Comparison of ENCODE assay signal across 23 cellular contexts in the genomic region with DNA sequence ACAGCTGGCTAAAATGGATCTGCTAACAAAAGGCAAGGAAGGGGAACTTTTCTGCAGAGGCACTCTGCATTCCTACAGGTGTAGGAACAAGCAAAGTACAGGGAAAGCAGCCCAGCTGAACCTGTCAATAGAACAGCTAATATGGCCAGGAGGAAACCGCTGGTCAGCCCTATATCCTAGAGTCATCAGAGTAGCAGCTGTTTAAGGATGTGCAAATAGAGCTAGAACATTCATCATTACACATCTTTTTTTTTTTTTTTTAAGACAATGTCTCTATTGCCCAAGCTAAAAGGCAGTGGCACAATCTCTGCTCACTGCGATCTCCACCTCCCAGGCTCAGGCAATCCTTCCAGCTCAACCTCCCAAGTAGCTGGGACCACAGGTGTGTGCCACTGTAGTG.
DNase-seq lines count a peak whose midpoint lies in the region; FAIRE-seq and TF ChIP-seq lines count a peak whose summit lies in the region.
"Had no signal": no experiment of that assay in that cellular context is flagged by ENCODE, and none has a peak within 500 bp of the region (broad histone marks: within the 10 kb centered on the region; RNA-seq: fewer than 3 reads in every experiment).

No MANE protein-coding gene starts in this region.

- no peak for TF ChIP-seq POLR2A in testis (IDR thresholded peaks at IDR 0.05)

- H2AFZ ChIP-seq in ACC112 (ENCODE audit: low read length, unreplicated experiment) = no peak overlapping the region
- H2AFZ ChIP-seq: parathyroid adenoma had no signal

- DNase-seq in HT1080 (ENCODE audit: low read depth) (peak; percentile 56), bronchial epithelial cell (ENCODE audit: low read depth) (peak; percentile 90), iris pigment epithelial cell (ENCODE audit: low read depth) (peak; percentile 63), testis (no peak), osteocyte (ENCODE audit: extremely low spot score, unreplicated experiment) (no peak), T-helper 2 cell (no peak)
- DNase-seq in activated naive CD4-positive, alpha-beta T cell treated with anti-CD3 and anti-CD28 coated beads, Interleukin-2, amount 50 U/mL, for 16 hours = no peak
- DNase-seq: activated CD4-positive, alpha-beta T cell treated with anti-CD3 and anti-CD28 coated beads for 36 hours; activated CD8-positive, alpha-beta memory T cell treated with anti-CD3 and anti-CD28 coated beads, Interleukin-2, amount 10 ng/mL, durations not matched to agents 7 days and 5 days; activated naive CD8-positive, alpha-beta T cell treated with anti-CD3 and anti-CD28 coated beads, Interleukin-2, amount 50 U/mL, for 24 hours; CD4-positive, alpha-beta memory T cell; heart right ventricle; naive B cell; NCI-H2081; NCI-H446 treated with DMSO at 0.1 percent for 48 hours; RPMI8226; stomach had no signal

- no peak overlapping the region for H3K27ac Mint-ChIP-seq in osteocyte (ENCODE audit: unreplicated experiment)
- H3K27ac Mint-ChIP-seq: activated CD4-positive, alpha-beta T cell treated with anti-CD3 and anti-CD28 coated beads for 36 hours; activated CD8-positive, alpha-beta memory T cell treated with anti-CD3 and anti-CD28 coated beads, Interleukin-2, amount 10 ng/mL, durations not matched to agents 7 days and 5 days; activated naive CD8-positive, alpha-beta T cell treated with anti-CD3 and anti-CD28 coated beads, Interleukin-2, amount 50 U/mL, for 24 hours; activated T-helper 2 cell treated with anti-CD3 and anti-CD28 coated beads, Interferon-gamma antibody, Interleukin-2, Interleukin-4, amounts not matched to agents 10 μg/mL and 5 μg/mL and 100 μg/mL, durations not matched to agents 14 hours and 24 hours and 36 hours; CD4-positive, alpha-beta memory T cell; naive B cell had no signal

- H3K79me2 ChIP-seq in ACC112 (ENCODE audit: control insufficient read depth, insufficient read depth, low read length, unreplicated experiment) = no peaks in the 10 kb centered on the region
- H3K79me2 ChIP-seq: parathyroid adenoma had no signal

- no peak overlapping the region for H3K4me3 Mint-ChIP-seq in osteocyte (ENCODE audit: unreplicated experiment)
- H3K4me3 Mint-ChIP-seq: activated CD4-positive, alpha-beta T cell treated with anti-CD3 and anti-CD28 coated beads for 36 hours; activated CD8-positive, alpha-beta memory T cell treated with anti-CD3 and anti-CD28 coated beads, Interleukin-2, amount 10 ng/mL, durations not matched to agents 7 days and 5 days; activated naive CD8-positive, alpha-beta T cell treated with anti-CD3 and anti-CD28 coated beads, Interleukin-2, amount 50 U/mL, for 24 hours; CD4-positive, alpha-beta memory T cell; naive B cell had no signal

- no peaks in the 10 kb centered on the region for H3K27me3 ChIP-seq in ACC112 (ENCODE audit: insufficient read depth, low read length)
- H3K27me3 ChIP-seq in bronchial epithelial cell (ENCODE audit: control insufficient read depth, insufficient read depth, low read length) = no peaks in the 10 kb centered on the region
- no peaks in the 10 kb centered on the region for H3K27me3 ChIP-seq in testis
- H3K27me3 ChIP-seq: cardiac muscle cell, heart right ventricle, stomach had no signal

- H3K4me1 ChIP-seq in ACC112 (ENCODE audit: control insufficient read depth, insufficient read depth, low read length, unreplicated experiment) = peaks cover 35% of the 10 kb centered on the region
- no peaks in the 10 kb centered on the region for H3K4me1 ChIP-seq in testis
- H3K4me1 ChIP-seq: parathyroid adenoma had no signal

- H3K9me3 Mint-ChIP-seq in osteocyte (ENCODE audit: unreplicated experiment) = no peaks in the 10 kb centered on the region
- H3K9me3 Mint-ChIP-seq: activated naive CD8-positive, alpha-beta T cell treated with anti-CD3 and anti-CD28 coated beads, Interleukin-2, amount 50 U/mL, for 24 hours; activated T-helper 2 cell treated with anti-CD3 and anti-CD28 coated beads, Interferon-gamma antibody, Interleukin-2, Interleukin-4, amounts not matched to agents 10 μg/mL and 5 μg/mL and 100 μg/mL, durations not matched to agents 14 hours and 24 hours and 36 hours; naive B cell had no signal

- FAIRE-seq in bronchial epithelial cell (lab: Jason Lieb, UNC) = peak; percentile 83
- FAIRE-seq: islet of Langerhans had no signal

- peaks cover 18% of the 10 kb centered on the region for H3K4me1 Mint-ChIP-seq in osteocyte (ENCODE audit: unreplicated experiment)
- H3K4me1 Mint-ChIP-seq: naive B cell had no signal

- 96 to 100% methylated on average over 2 of the region's 2 CpGs for WGBS in testis, 2 donors

- no peak for TF ChIP-seq CTCF in bronchial epithelial cell (IDR thresholded peaks at IDR 0.05; ENCODE audit: insufficient read depth, low read length, severe bottlenecking)
- TF ChIP-seq CTCF in testis (IDR thresholded peaks at IDR 0.05) = no peak
- TF ChIP-seq CTCF in osteocyte (IDR thresholded peaks at IDR 0.05) = no peak

- H3K27me3 Mint-ChIP-seq in osteocyte (ENCODE audit: unreplicated experiment) = peaks cover 7% of the 10 kb centered on the region
- H3K27me3 Mint-ChIP-seq: CD4-positive, alpha-beta memory T cell had no signal

- H3K9me3 ChIP-seq in testis = no peaks in the 10 kb centered on the region
- H3K9me3 ChIP-seq: heart right ventricle, stomach had no signal

- intact Hi-C loops in testis (cut with DNase I; ENCODE audit: low total_unique reads) = no loop called here

- no peak overlapping the region for H3K4me3 ChIP-seq in ACC112 (ENCODE audit: low read depth, low read length)
- no peak overlapping the region for H3K4me3 ChIP-seq in bronchial epithelial cell (ENCODE audit: low read depth, low read length)
- no peak overlapping the region for H3K4me3 ChIP-seq in testis
- H3K4me3 ChIP-seq: cardiac muscle cell, heart right ventricle, lung, stomach had no signal

- no peaks in the 10 kb centered on the region for H3K36me3 ChIP-seq in ACC112 (ENCODE audit: insufficient read depth, low read length)
- H3K36me3 ChIP-seq in bronchial epithelial cell (ENCODE audit: control insufficient read depth, insufficient read depth, low read length) = no peaks in the 10 kb centered on the region
- H3K36me3 ChIP-seq in testis (ENCODE audit: low read depth, missing control alignments) = no peaks in the 10 kb centered on the region
- H3K36me3 ChIP-seq: cardiac muscle cell, heart right ventricle, stomach had no signal

- H3K27ac ChIP-seq in ACC112 (ENCODE audit: low read depth, low read length) (peak overlapping the region; percentile 88; the same call in 1 of the 2 replicates), testis (no peak overlapping the region)
- H3K27ac ChIP-seq: cardiac muscle cell, heart right ventricle, parathyroid adenoma, stomach had no signal

- no peaks in the 10 kb centered on the region for H3K36me3 Mint-ChIP-seq in osteocyte (ENCODE audit: unreplicated experiment)
- H3K36me3 Mint-ChIP-seq: activated CD8-positive, alpha-beta memory T cell treated with anti-CD3 and anti-CD28 coated beads, Interleukin-2, amount 10 ng/mL, durations not matched to agents 7 days and 5 days; CD4-positive, alpha-beta memory T cell; naive B cell had no signal

Comparison
In these comparisons a context has a peak if more than half of its experiments do, and no peak if none do; other contexts are left out.
1. DNase-seq: peak in HT1080 (single experiment), bronchial epithelial cell (single experiment) and iris pigment epithelial cell (single experiment); none in testis (single experiment), osteocyte (single experiment), T-helper 2 cell (0 of 5) and activated naive CD4-positive, alpha-beta T cell treated with anti-CD3 and anti-CD28 coated beads, Interleukin-2, amount 50 U/mL, for 16 hours (single experiment).